Comparison of ENCODE assay signal across 8 cellular contexts in genomic region chr17:1110844-1111598, GRCh38.
A peak's percentile ranks its signal among the peaks of the same experiment; 100 is the strongest.
DNase-seq lines count a peak whose midpoint lies in the region; ATAC-seq and TF ChIP-seq lines count a peak whose summit lies in the region.

No MANE protein-coding gene starts in this region.

- no peak for ATAC-seq in HG03460 (IDR thresholded peaks at IDR 0.05; ENCODE audit: unreplicated experiment)

- H3K9me3 ChIP-seq in right atrium auricular region (no peaks in the 10 kb centered on the region), sigmoid colon (no peaks in the 10 kb centered on the region)

- 11 to 51% methylated on average over 19 of the region's 19 CpGs for WGBS in sigmoid colon, 2 donors

- no peak for TF ChIP-seq EP300 in sigmoid colon (IDR thresholded peaks at IDR 0.05)

- H3K36me3 ChIP-seq in right atrium auricular region (no peaks in the 10 kb centered on the region), sigmoid colon (no peaks in the 10 kb centered on the region)

- H3K4me1 Mint-ChIP-seq in activated naive CD8-positive, alpha-beta T cell treated with anti-CD3 and anti-CD28 coated beads for 36 hours = peaks cover 43% of the 10 kb centered on the region

- peak overlapping the region; percentile 40 for H3K4me3 Mint-ChIP-seq in activated naive CD8-positive, alpha-beta T cell treated with anti-CD3 and anti-CD28 coated beads for 36 hours

- TF ChIP-seq POLR2A in sigmoid colon (IDR thresholded peaks at IDR 0.05) = no peak

- H3K36me3 Mint-ChIP-seq in activated naive CD8-positive, alpha-beta T cell treated with anti-CD3 and anti-CD28 coated beads for 36 hours = no peaks in the 10 kb centered on the region

- H3K4me1 ChIP-seq in right atrium auricular region (peaks cover 0 to 73% of the 10 kb centered on the region in 2 donors), sigmoid colon (peaks cover 0 to 60% (median 55%) of the 10 kb centered on the region in 4 donors)

- no peak for TF ChIP-seq CTCF in right atrium auricular region (IDR thresholded peaks at IDR 0.05)
- TF ChIP-seq CTCF in sigmoid colon (IDR thresholded peaks at IDR 0.05) = no peak

- DNase-seq in DMS79 (lab: John Stamatoyannopoulos, UW) (peak; percentile 53), LHCN-M2 (ENCODE audit: low read depth) (peak; percentile 95), right atrium auricular region (ENCODE audit: low spot score) (peak; percentile 85), sigmoid colon (peak; percentile 87), cortex of kidney (lab: John Stamatoyannopoulos, UW) (no peak), midbrain (lab: John Stamatoyannopoulos, UW) (no peak)
- DNase-seq in activated naive CD8-positive, alpha-beta T cell treated with anti-CD3 and anti-CD28 coated beads for 36 hours = peak; percentile 59

- H3K27ac ChIP-seq in right atrium auricular region = peak overlapping the region; percentile 95
- H3K27ac ChIP-seq in sigmoid colon = peak overlapping the region; percentile 89 to 93 (median 90)

- H3K9me3 Mint-ChIP-seq in activated naive CD8-positive, alpha-beta T cell treated with anti-CD3 and anti-CD28 coated beads for 36 hours = no peaks in the 10 kb centered on the region

- peak overlapping the region; percentile 65 for H3K27ac Mint-ChIP-seq in activated naive CD8-positive, alpha-beta T cell treated with anti-CD3 and anti-CD28 coated beads for 36 hours

- no peaks in the 10 kb centered on the region for H3K27me3 Mint-ChIP-seq in activated naive CD8-positive, alpha-beta T cell treated with anti-CD3 and anti-CD28 coated beads for 36 hours

- intact Hi-C loops in sigmoid colon (cut with DNase I) = no loop called here

- H3K27me3 ChIP-seq in right atrium auricular region = no peaks in the 10 kb centered on the region
- H3K27me3 ChIP-seq in sigmoid colon = no peaks in the 10 kb centered on the region

- H3K4me3 ChIP-seq in right atrium auricular region (no peak overlapping the region), sigmoid colon (no peak overlapping the region)

Comparison
In these comparisons a context has a peak if more than half of its experiments do, and no peak if none do; other contexts are left out.
1. DNase-seq: peak in DMS79 (single experiment), LHCN-M2 (single experiment), activated naive CD8-positive, alpha-beta T cell treated with anti-CD3 and anti-CD28 coated beads for 36 hours (single experiment), right atrium auricular region (single experiment) and sigmoid colon (single experiment); none in cortex of kidney (single experiment) and midbrain (single experiment).